In genomic region chr4:95627004-95627403, GRCh38 we compare ENCODE assay signal across 22 cellular contexts.
DNase-seq lines count a peak whose midpoint lies in the region; ATAC-seq, FAIRE-seq and TF ChIP-seq lines count a peak whose summit lies in the region.
"Had no signal": no experiment of that assay in that cellular context is flagged by ENCODE, and none has a peak within 500 bp of the region (broad histone marks: within the 10 kb centered on the region; RNA-seq: fewer than 3 reads in every experiment).

No MANE protein-coding gene starts in this region.

- in situ Hi-C loops in mammary epithelial cell (cut with MboI; ENCODE audit: low sequenced_read_pairs in 2 of 2) = no loop called here

- no peaks in the 10 kb centered on the region for H3K9me3 ChIP-seq in mammary epithelial cell (replicated peaks; ENCODE audit: insufficient read depth, low read length)
- H3K9me3 ChIP-seq in breast epithelium = no peaks in the 10 kb centered on the region
- H3K9me3 ChIP-seq in ovary = no peaks in the 10 kb centered on the region
- no peaks in the 10 kb centered on the region for H3K9me3 ChIP-seq in pancreas
- H3K9me3 ChIP-seq: BLaER1 had no signal

- no peaks in the 10 kb centered on the region for H4K20me1 ChIP-seq in mammary epithelial cell (ENCODE audit: insufficient read depth, low read length)
- H4K20me1 ChIP-seq: BLaER1 had no signal

- CTCF ChIA-PET in mammary epithelial cell (lab: Charles Lee; ENCODE audit: low non-redundant PET) = no interaction called here

- no peak overlapping the region for H3K4me3 ChIP-seq in mammary epithelial cell (replicated peaks in 1 of 3; ENCODE audit: insufficient read depth in 1 of 3, low read depth in 2 of 3, low read length in 3 of 3)
- H3K4me3 ChIP-seq in breast epithelium = no peak overlapping the region
- H3K4me3 ChIP-seq in ovary = no peak overlapping the region
- H3K4me3 ChIP-seq in pancreas = no peak overlapping the region
- H3K4me3 ChIP-seq: BLaER1, GM12878 had no signal

- no peak overlapping the region for H3K9ac ChIP-seq in mammary epithelial cell (ENCODE audit: insufficient read depth, low read length)
- H3K9ac ChIP-seq: BLaER1 had no signal

- TF ChIP-seq POLR2A in breast epithelium (IDR thresholded peaks at IDR 0.05) = no peak
- TF ChIP-seq POLR2A in ovary (IDR thresholded peaks at IDR 0.05) = no peak

- H3K79me2 ChIP-seq in mammary epithelial cell (ENCODE audit: insufficient read depth, low read length) = no peaks in the 10 kb centered on the region

- intact Hi-C loops in mammary epithelial cell (cut with micrococcal nuclease) (no loop called here), breast epithelium (cut with DNase I; ENCODE audit: low total_unique reads) (no loop called here), ovary (cut with DNase I) (loop anchor here in 1 of 4 donors (10.0 kb wide), 1 partner anchor 82 kb away; the partner anchor contains the start of gene UNC5C), pancreas (cut with DNase I) (no loop called here)

- no peaks in the 10 kb centered on the region for H3K36me3 ChIP-seq in mammary epithelial cell (ENCODE audit: insufficient read depth, low read length)
- no peaks in the 10 kb centered on the region for H3K36me3 ChIP-seq in breast epithelium
- H3K36me3 ChIP-seq in ovary = no peaks in the 10 kb centered on the region
- no peaks in the 10 kb centered on the region for H3K36me3 ChIP-seq in pancreas
- H3K36me3 ChIP-seq: BLaER1 had no signal

- dilution Hi-C loops in mammary epithelial cell (cut with HindIII; ENCODE audit: low sequenced_read_pairs) = no loop called here

- no TSS peak for BruUV-seq in mammary epithelial cell (replicated peaks; lab: Mats Ljungman, UMichigan)

- H3K27ac ChIP-seq in mammary epithelial cell (ENCODE audit: insufficient read depth, low read depth, low read length) (no peak overlapping the region), breast epithelium (no peak overlapping the region), ovary (no peak overlapping the region), pancreas (no peak overlapping the region)
- H3K27ac ChIP-seq: BLaER1 had no signal

- TF ChIP-seq EP300 in ovary (IDR thresholded peaks at IDR 0.05) = no peak

- 35% methylated on average over 1 of the region's 1 CpG for WGBS in mammary epithelial cell (ENCODE audit: low coverage, missing lambda C conversion rate)
- WGBS in ovary, 3 donors = 87 to 98% (median 89%) methylated on average over 1 of the region's 1 CpG
- 74 to 82% methylated on average over 1 of the region's 1 CpG for WGBS in pancreas, 2 donors

- no peak for TF ChIP-seq CTCF in mammary epithelial cell (conservative IDR thresholded peaks at IDR 0.05 in 1 of 2, IDR thresholded peaks at IDR 0.05 in 1 of 2; ENCODE audit: extremely low read depth in 1 of 2, insufficient read depth in 1 of 2, low read depth in 1 of 2, low read length in 2 of 2)
- no peak for TF ChIP-seq CTCF in breast epithelium (IDR thresholded peaks at IDR 0.05)
- no peak for TF ChIP-seq CTCF in ovary (IDR thresholded peaks at IDR 0.05)
- no peak for TF ChIP-seq CTCF in pancreas (IDR thresholded peaks at IDR 0.05)

- H3K27me3 ChIP-seq in mammary epithelial cell (ENCODE audit: insufficient read depth, low read length) (no peaks in the 10 kb centered on the region), breast epithelium (no peaks in the 10 kb centered on the region), ovary (no peaks in the 10 kb centered on the region), pancreas (no peaks in the 10 kb centered on the region)
- H3K27me3 ChIP-seq: BLaER1 had no signal

- no peak overlapping the region for H2AFZ ChIP-seq in mammary epithelial cell (ENCODE audit: low read depth, low read length)

- H3K4me1 ChIP-seq in mammary epithelial cell (ENCODE audit: insufficient read depth, low read length) = peaks cover 5% of the 10 kb centered on the region
- no peaks in the 10 kb centered on the region for H3K4me1 ChIP-seq in breast epithelium
- peaks cover under 1% of the 10 kb centered on the region for H3K4me1 ChIP-seq in ovary (ENCODE audit: insufficient read depth)
- no peaks in the 10 kb centered on the region for H3K4me1 ChIP-seq in pancreas
- H3K4me1 ChIP-seq: BLaER1 had no signal

- FAIRE-seq in pancreas (lab: Jason Lieb, UNC) = no peak
- FAIRE-seq: GM12878, HTR-8/SVneo had no signal

- peak; percentile 2 for DNase-seq in mammary epithelial cell
- no peak for DNase-seq in breast epithelium (ENCODE audit: low spot score in 2 of 2)
- DNase-seq in brain pericyte (ENCODE audit: low read depth, low spot score) = peak; percentile 20
- peak; percentile 33 for DNase-seq in foreskin melanocyte
- DNase-seq in ovary = no peak
- DNase-seq in pancreas = no peak
- DNase-seq in COLO829 (ENCODE audit: low spot score) = no peak
- DNase-seq: 8988T; Calu3; CD4-positive, alpha-beta memory T cell; DMS 273 treated with DMSO at 0.1 percent for 48 hours; DMS53; DND-41; EL; GOT3; H7; HFFc6; IMR-90 had no signal

- H3K4me2 ChIP-seq in mammary epithelial cell (ENCODE audit: insufficient read depth, low read depth, low read length) = no peak overlapping the region
- H3K4me2 ChIP-seq: BLaER1 had no signal

- no peak for ATAC-seq in pancreas
- ATAC-seq: GM12878, HCT116 had no signal

Comparison
In these comparisons a context has a peak if more than half of its experiments do, and no peak if none do; other contexts are left out.
1. DNase-seq: peak in mammary epithelial cell (single experiment), brain pericyte (single experiment) and foreskin melanocyte (single experiment); none in breast epithelium (0 of 2), ovary (0 of 5), pancreas (0 of 6) and COLO829 (single experiment).